Comparison of ENCODE assay signal across 27 cellular contexts in the genomic region with DNA sequence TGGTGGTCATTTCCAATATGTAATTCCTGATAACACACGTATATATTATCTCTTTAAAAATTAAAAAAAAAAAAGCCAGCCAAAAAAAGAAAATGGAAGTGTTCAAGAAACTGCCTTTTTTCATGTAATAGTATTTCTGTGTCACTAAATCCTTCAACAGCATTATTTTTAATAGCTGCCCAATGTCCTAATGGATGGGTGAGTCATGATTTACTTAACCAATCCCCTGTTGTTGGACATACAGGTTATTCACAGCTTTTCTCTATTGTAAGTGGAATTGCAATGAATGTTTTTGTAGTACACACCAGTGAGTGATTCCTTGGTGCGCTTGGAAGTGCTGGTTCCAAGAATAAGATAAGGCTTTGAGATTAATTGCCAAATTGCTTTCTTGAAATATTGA.
"Had no signal": no experiment of that assay in that cellular context is flagged by ENCODE, and none has a peak within 500 bp of the region (broad histone marks: within the 10 kb centered on the region; RNA-seq: fewer than 3 reads in every experiment).

No MANE protein-coding gene starts in this region.

- H3K27me3 Mint-ChIP-seq: progenitor cell of endocrine pancreas; stimulated activated naive CD8-positive, alpha-beta T cell treated with anti-CD3 and anti-CD28 coated beads, Interleukin-15, Interleukin-2, amounts not matched to agents 100 ng/mL and 50 ng/mL, for 24 hours had no signal

- H3K79me2 ChIP-seq: parathyroid adenoma had no signal

- H3K4me2 ChIP-seq: neural progenitor cell had no signal

- H3K4me1 ChIP-seq: parathyroid adenoma, psoas muscle, right lobe of liver, sigmoid colon, vagina had no signal

- H3K9ac ChIP-seq: neural progenitor cell, parathyroid adenoma had no signal

- DNase-seq: occipital lobe; ovary; posterior cingulate gyrus; psoas muscle; right cardiac atrium; right lobe of liver; sigmoid colon; small intestine; stimulated activated CD4-positive, alpha-beta T cell treated with anti-CD3 and anti-CD28 coated beads, Interleukin-15, amount 100 ng/mL, for 24 hours; stimulated activated CD4-positive, alpha-beta T cell treated with anti-CD3 and anti-CD28 coated beads, Interleukin-2, amount 100 ng/mL, for 24 hours; stimulated activated CD4-positive, alpha-beta T cell treated with anti-CD3 and anti-CD28 coated beads, Interleukin-2, amount 100 ng/mL, for 48 hours; stimulated activated CD4-positive, alpha-beta T cell treated with anti-CD3 and anti-CD28 coated beads, Interleukin-4, amount 100 ng/mL, for 24 hours; stimulated activated naive B cell treated with anti-CD40 and anti-IgM and Interleukin-4, amounts not matched to agents 10 μg/mL and 1 μg/mL and 100 μg/mL, for 72 hours; stimulated activated naive CD4-positive, alpha-beta T cell treated with Interleukin-2 at 50 U/mL for 16 hours; stomach; thyroid gland; trophoblast cell; upper lobe of left lung had no signal

- H3K27me3 ChIP-seq: neural progenitor cell, ovary, right lobe of liver, sigmoid colon, stomach, thyroid gland, tibial nerve, upper lobe of left lung, vagina had no signal

- H3K27ac Mint-ChIP-seq: nephron; neural progenitor cell; progenitor cell of endocrine pancreas; stimulated activated effector memory CD8-positive, alpha-beta T cell treated with anti-CD3 and anti-CD28 coated beads, Interleukin-12 subunit alpha, Interleukin-12 subunit beta, amount 100 ng/mL, for 72 hours; stimulated activated naive B cell treated with anti-CD40 and anti-IgM and Interleukin-4, amounts not matched to agents 10 μg/mL and 1 μg/mL and 100 μg/mL, for 72 hours; stimulated activated naive CD8-positive, alpha-beta T cell treated with anti-CD3 and anti-CD28 coated beads, Interleukin-15, Interleukin-2, amounts not matched to agents 100 ng/mL and 50 ng/mL, for 24 hours had no signal

- H3K4me3 ChIP-seq: neural progenitor cell, ovary, psoas muscle, right lobe of liver, sigmoid colon, stomach, thoracic aorta, thyroid gland, tibial nerve, upper lobe of left lung, vagina had no signal

- H3K4me3 Mint-ChIP-seq: nephron; neural progenitor cell; stimulated activated effector memory CD8-positive, alpha-beta T cell treated with anti-CD3 and anti-CD28 coated beads, Interleukin-12 subunit alpha, Interleukin-12 subunit beta, amount 100 ng/mL, for 72 hours; stimulated activated naive B cell treated with anti-CD40 and anti-IgM and Interleukin-4, amounts not matched to agents 10 μg/mL and 1 μg/mL and 100 μg/mL, for 72 hours; stimulated activated naive CD8-positive, alpha-beta T cell treated with anti-CD3 and anti-CD28 coated beads, Interleukin-15, Interleukin-2, amounts not matched to agents 100 ng/mL and 50 ng/mL, for 24 hours had no signal

- H3K9me3 ChIP-seq: ovary, psoas muscle, right lobe of liver, sigmoid colon, stomach, thoracic aorta, thyroid gland, tibial nerve, upper lobe of left lung, vagina had no signal

- H3K36me3 ChIP-seq: neural progenitor cell, ovary, right lobe of liver, sigmoid colon, stomach, thoracic aorta, thyroid gland, tibial nerve, upper lobe of left lung, vagina had no signal

- H3K36me3 Mint-ChIP-seq: neural progenitor cell; stimulated activated effector memory CD8-positive, alpha-beta T cell treated with anti-CD3 and anti-CD28 coated beads, Interleukin-12 subunit alpha, Interleukin-12 subunit beta, amount 100 ng/mL, for 72 hours; stimulated activated naive B cell treated with anti-CD40 and anti-IgM and Interleukin-4, amounts not matched to agents 10 μg/mL and 1 μg/mL and 100 μg/mL, for 72 hours had no signal

- H2AFZ ChIP-seq: neural progenitor cell, parathyroid adenoma had no signal

- H3K9me3 Mint-ChIP-seq: nephron; neural progenitor cell; stimulated activated effector memory CD8-positive, alpha-beta T cell treated with anti-CD3 and anti-CD28 coated beads, Interleukin-12 subunit alpha, Interleukin-12 subunit beta, amount 100 ng/mL, for 72 hours; stimulated activated naive CD8-positive, alpha-beta T cell treated with anti-CD3 and anti-CD28 coated beads, Interleukin-15, Interleukin-2, amounts not matched to agents 100 ng/mL and 50 ng/mL, for 24 hours had no signal

- ATAC-seq: psoas muscle; right cardiac atrium; right lobe of liver; stimulated activated effector memory CD8-positive, alpha-beta T cell treated with anti-CD3 and anti-CD28 coated beads, Interleukin-12 subunit alpha, Interleukin-12 subunit beta, amount 100 ng/mL, for 72 hours; stimulated activated naive B cell treated with anti-CD40 and anti-IgM and Interleukin-4, amounts not matched to agents 10 μg/mL and 1 μg/mL and 100 μg/mL, for 72 hours had no signal

- H3K27ac ChIP-seq: neural progenitor cell, ovary, parathyroid adenoma, psoas muscle, right lobe of liver, sigmoid colon, stomach, thoracic aorta, thyroid gland, tibial nerve, upper lobe of left lung, vagina had no signal

- H3K4me1 Mint-ChIP-seq: stimulated activated effector memory CD8-positive, alpha-beta T cell treated with anti-CD3 and anti-CD28 coated beads, Interleukin-12 subunit alpha, Interleukin-12 subunit beta, amount 100 ng/mL, for 72 hours had no signal
